17 cellular contexts compared by ENCODE assay signal in the genomic region with DNA sequence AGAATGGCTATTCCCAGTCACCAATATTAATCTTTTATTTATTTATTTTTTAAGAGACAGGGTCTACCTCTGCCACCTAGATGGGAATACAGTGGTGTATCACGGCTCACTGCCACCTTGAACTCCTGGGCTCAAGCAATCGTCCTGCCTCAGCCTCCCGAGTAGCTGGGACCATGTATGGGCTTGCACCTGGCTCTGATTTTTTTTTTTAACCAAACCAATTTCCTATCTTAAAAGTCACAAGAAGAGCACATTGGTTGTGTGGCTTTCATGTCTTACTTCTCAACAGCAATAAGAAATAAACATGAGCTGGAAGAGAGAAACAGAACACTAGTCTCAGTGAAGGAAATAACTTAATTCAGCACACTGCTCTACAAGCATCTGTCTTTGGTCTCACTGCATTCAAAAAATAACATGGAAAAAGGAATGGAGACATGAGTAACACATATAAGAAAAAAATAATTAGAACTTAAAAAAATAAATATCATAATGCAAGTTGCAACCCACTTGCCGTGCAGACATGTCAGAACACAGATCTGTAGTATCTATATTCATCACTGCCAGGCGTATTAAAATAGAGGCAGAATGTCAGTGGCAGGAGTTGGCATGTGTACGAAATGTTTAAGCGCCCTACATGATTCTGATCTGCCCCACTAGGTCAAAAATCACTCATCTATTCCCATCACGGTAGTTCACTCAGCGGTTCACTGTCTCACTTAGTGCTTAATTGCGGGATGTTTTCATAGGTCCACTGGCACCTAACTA.
"Had no signal": no experiment of that assay in that cellular context is flagged by ENCODE, and none has a peak within 500 bp of the region (broad histone marks: within the 10 kb centered on the region; RNA-seq: fewer than 3 reads in every experiment).

No MANE protein-coding gene starts in this region.

- H3K4me3 ChIP-seq: adrenal gland, transverse colon, vagina had no signal

- H3K27me3 ChIP-seq: adrenal gland, transverse colon, vagina had no signal

- ATAC-seq: activated naive CD4-positive, alpha-beta T cell treated with anti-CD3 and anti-CD28 coated beads, Interleukin-2, amount 50 U/mL, for 72 hours; T-helper 17 cell had no signal

- H3K4me1 Mint-ChIP-seq: T-helper 17 cell had no signal

- H3K9me3 Mint-ChIP-seq: mesothelial cell of epicardium; nephron; stimulated activated naive CD8-positive, alpha-beta T cell treated with anti-CD3 and anti-CD28 coated beads, Interleukin-15, Interleukin-2, amounts not matched to agents 100 ng/mL and 50 ng/mL, for 24 hours had no signal

- H3K4me1 ChIP-seq: adrenal gland had no signal

- H3K9me3 ChIP-seq: adrenal gland, transverse colon, vagina had no signal

- H3K27ac ChIP-seq: adrenal gland, transverse colon, vagina, VCaP had no signal

- FAIRE-seq: astrocyte, endothelial cell of umbilical vein had no signal

- DNase-seq: activated CD4-positive, alpha-beta T cell treated with anti-CD3 and anti-CD28 coated beads for 1 hour; activated gamma-delta T cell; adrenal gland; effector CD8-positive, alpha-beta T cell; hypothalamus; islet precursor cell; occipital lobe; T-helper 17 cell; transverse colon had no signal

- H3K36me3 Mint-ChIP-seq: activated naive CD4-positive, alpha-beta T cell treated with anti-CD3 and anti-CD28 coated beads, Interleukin-2, amount 50 U/mL, for 72 hours; mesothelial cell of epicardium had no signal

- H3K36me3 ChIP-seq: adrenal gland, transverse colon, vagina had no signal

- H3K27ac Mint-ChIP-seq: activated naive CD4-positive, alpha-beta T cell treated with anti-CD3 and anti-CD28 coated beads, Interleukin-2, amount 50 U/mL, for 72 hours; mesothelial cell of epicardium; stimulated activated naive CD8-positive, alpha-beta T cell treated with anti-CD3 and anti-CD28 coated beads, Interleukin-15, Interleukin-2, amounts not matched to agents 100 ng/mL and 50 ng/mL, for 24 hours; T-helper 17 cell had no signal

- H3K4me3 Mint-ChIP-seq: mesothelial cell of epicardium; nephron; stimulated activated naive CD8-positive, alpha-beta T cell treated with anti-CD3 and anti-CD28 coated beads, Interleukin-15, Interleukin-2, amounts not matched to agents 100 ng/mL and 50 ng/mL, for 24 hours; T-helper 17 cell had no signal
